14 cellular contexts compared by ENCODE assay signal in the genomic region with DNA sequence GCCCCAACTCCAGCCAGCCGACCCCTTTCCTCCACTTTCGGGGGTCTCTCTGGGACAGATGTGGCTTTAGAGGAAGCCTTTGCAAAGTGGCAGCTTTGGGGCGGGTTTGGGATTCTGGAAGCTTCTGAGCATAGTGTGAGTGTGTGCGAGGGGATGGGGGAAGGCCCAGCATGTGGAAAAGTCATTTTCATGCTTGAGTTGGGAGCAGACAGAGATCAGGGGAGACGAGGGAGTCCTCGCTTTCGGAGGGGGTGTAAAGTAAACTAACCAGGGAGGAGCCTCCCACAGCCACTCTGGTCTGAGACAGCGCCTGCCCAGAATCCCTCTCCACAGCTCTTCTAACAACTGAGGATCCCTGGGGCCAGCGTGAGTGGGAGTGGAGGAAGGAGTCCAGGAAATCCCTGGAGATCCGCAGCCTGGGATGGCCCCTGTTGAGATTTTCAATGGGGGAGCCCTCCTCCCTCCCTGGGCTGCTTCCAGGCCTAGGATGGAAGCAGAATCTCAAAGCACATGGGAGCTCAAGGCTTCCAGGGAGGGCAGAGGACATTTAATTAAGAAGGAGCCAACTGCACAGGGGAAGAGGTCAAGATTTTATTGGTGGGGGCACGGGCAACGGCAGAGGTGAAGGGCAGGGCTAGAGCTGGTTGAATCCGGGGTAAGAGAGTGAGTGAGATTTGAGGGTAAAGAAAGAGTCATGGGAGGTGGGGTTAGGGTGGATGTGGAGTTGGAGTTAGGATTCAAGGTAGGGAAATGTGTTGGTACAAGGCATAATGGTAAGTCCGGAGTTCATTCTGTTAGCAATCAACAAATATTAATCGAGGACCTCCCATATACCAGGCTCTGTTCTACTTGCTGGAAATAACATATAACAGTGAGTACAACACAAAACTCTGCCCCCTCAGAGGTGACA.
A peak's percentile ranks its signal among the peaks of the same experiment; 100 is the strongest.
DNase-seq lines count a peak whose midpoint lies in the region; ATAC-seq, FAIRE-seq and TF ChIP-seq lines count a peak whose summit lies in the region.
"Had no signal": no experiment of that assay in that cellular context is flagged by ENCODE, and none has a peak within 500 bp of the region (broad histone marks: within the 10 kb centered on the region; RNA-seq: fewer than 3 reads in every experiment).

No MANE protein-coding gene starts in this region.

- ATAC-seq in GM23338 (peak; percentile 15), lower lobe of right lung (peak; percentile 4 to 25), HG02885 (IDR thresholded peaks at IDR 0.05; ENCODE audit: poor library complexity, unreplicated experiment) (no peak)

- 38% methylated on average over 15 of the region's 15 CpGs; no CpG with 5 or more reads in 1 of the 2 experiments for WGBS in H1 (ENCODE audit: extremely low coverage in 1 of 2, insufficient coverage in 1 of 2, insufficient read length in 1 of 2, insufficient replicate concordance in 2 of 2, low coverage in 1 of 2, low lambda C conversion rate in 2 of 2, missing lambda C conversion rate in 1 of 2), 2 experiments

- CTCF ChIA-PET in H1 (lab: Charles Lee; ENCODE audit: partially characterized antibody): interaction anchor here (0.6 to 6.0 kb wide), 37 partner anchors 13 to 744 kb away, joined by 3 to 130 read pairs (median 7); no protein-coding TSS in a partner anchor
- CTCF ChIA-PET in activated CD4-positive, alpha-beta memory T cell treated with anti-CD3 and anti-CD28 coated beads, Interleukin-2, amount 10 ng/mL, durations not matched to agents 7 days and 5 days (lab: Charles Lee): interaction anchor here (0.9 to 3.4 kb wide), 4 partner anchors 10 to 20 kb away, joined by 3 to 16 read pairs (median 3); no protein-coding TSS in a partner anchor

- H3K79me1 ChIP-seq in H1 (ENCODE audit: low read depth, low read length): no peaks in the 10 kb centered on the region

- H2BK5ac ChIP-seq in H1 (ENCODE audit: low read depth, low read length): no peak overlapping the region; the same call in 1 of the 2 replicates

- H3K4me1 ChIP-seq in GM23338 (ENCODE audit: insufficient read depth) (peaks cover 37% of the 10 kb centered on the region), H1 (replicated peaks in 1 of 4; ENCODE audit: control insufficient read depth in 3 of 4, insufficient read depth in 4 of 4, low read length in 3 of 4) (peaks cover 10 to 24% (median 14%) of the 10 kb centered on the region in 4 experiments), lower lobe of right lung (peaks cover 13% of the 10 kb centered on the region), skeletal muscle tissue (ENCODE audit: control insufficient read depth in 3 of 3, insufficient read depth in 3 of 3, low read length in 3 of 3) (peaks cover 13 to 20% (median 14%) of the 10 kb centered on the region in 3 donors)

- no peaks in the 10 kb centered on the region for H3K79me2 ChIP-seq in GM23338 (replicated peaks; ENCODE audit: insufficient read depth)
- H3K79me2 ChIP-seq in H1 (ENCODE audit: control insufficient read depth in 1 of 2, insufficient read depth in 2 of 2, low read length in 2 of 2): no peaks in the 10 kb centered on the region

- H3K27ac Mint-ChIP-seq in GM23338: 0 out of 2 replicates have a peak overlapping the region, but pooled peaks have one; percentile 22
- no peak overlapping the region for H3K27ac Mint-ChIP-seq in activated CD4-positive, alpha-beta memory T cell treated with anti-CD3 and anti-CD28 coated beads, Interleukin-2, amount 10 ng/mL, durations not matched to agents 7 days and 5 days
- H3K27ac Mint-ChIP-seq in activated CD4-positive, alpha-beta T cell treated with anti-CD3 and anti-CD28 coated beads, Interleukin-2, amount 10 ng/mL, durations not matched to agents 24 days and 14 days: no peak overlapping the region
- H3K27ac Mint-ChIP-seq: dendritic cell treated with granulocyte-macrophage colony-stimulating factor and Interleukin-4, amounts not matched to agents 40 ng/mL and 50 ng/mL, for 4 days; memory B cell had no signal

- peak overlapping the region; percentile 50 for H4K91ac ChIP-seq in H1 (replicated peaks; ENCODE audit: insufficient read length, low read length)

- no peaks in the 10 kb centered on the region for H3K9me2 ChIP-seq in GM23338 (ENCODE audit: insufficient read depth)

- peaks cover 42% of the 10 kb centered on the region for H3K27me3 Mint-ChIP-seq in GM23338 (ENCODE audit: insufficient read depth, low read depth, poor library complexity)
- peaks cover 29% of the 10 kb centered on the region for H3K27me3 Mint-ChIP-seq in activated CD4-positive, alpha-beta memory T cell treated with anti-CD3 and anti-CD28 coated beads, Interleukin-2, amount 10 ng/mL, durations not matched to agents 7 days and 5 days
- H3K27me3 Mint-ChIP-seq in activated CD4-positive, alpha-beta T cell treated with anti-CD3 and anti-CD28 coated beads, Interleukin-2, amount 10 ng/mL, durations not matched to agents 24 days and 14 days: peaks cover 38% of the 10 kb centered on the region

- no peaks in the 10 kb centered on the region for H3K9me3 ChIP-seq in H1 (ENCODE audit: insufficient read depth in 2 of 2, low read depth in 1 of 2, low read length in 1 of 2)
- no peaks in the 10 kb centered on the region for H3K9me3 ChIP-seq in lower lobe of right lung
- H3K9me3 ChIP-seq in skeletal muscle tissue (ENCODE audit: control insufficient read depth in 3 of 3, low read length in 3 of 3): no peaks in the 10 kb centered on the region

- peaks cover 45% of the 10 kb centered on the region for H3K4me1 Mint-ChIP-seq in GM23338
- H3K4me1 Mint-ChIP-seq in activated CD4-positive, alpha-beta memory T cell treated with anti-CD3 and anti-CD28 coated beads, Interleukin-2, amount 10 ng/mL, durations not matched to agents 7 days and 5 days: peaks cover 38% of the 10 kb centered on the region
- H3K4me1 Mint-ChIP-seq in activated CD4-positive, alpha-beta T cell treated with anti-CD3 and anti-CD28 coated beads, Interleukin-2, amount 10 ng/mL, durations not matched to agents 24 days and 14 days: peaks cover 29% of the 10 kb centered on the region

- no peak for FAIRE-seq in H1 (lab: Jason Lieb, UNC)

- no peaks in the 10 kb centered on the region for H4K20me1 ChIP-seq in GM23338 (replicated peaks; ENCODE audit: insufficient read depth)
- no peaks in the 10 kb centered on the region for H4K20me1 ChIP-seq in H1 (replicated peaks in 1 of 2; ENCODE audit: control insufficient read depth in 1 of 2, insufficient read depth in 2 of 2, low read length in 2 of 2)

- H3K27ac ChIP-seq in GM23338 (ENCODE audit: low read depth) (no peak overlapping the region), H1 (ENCODE audit: low read depth, low read length) (no peak overlapping the region), lower lobe of right lung (no peak overlapping the region), skeletal muscle tissue (ENCODE audit: low read depth, low read length) (peak overlapping the region; percentile 66)

- no peak overlapping the region for H3K23ac ChIP-seq in H1 (ENCODE audit: insufficient read length)

- peak overlapping the region; percentile 56 for H3K4me3 Mint-ChIP-seq in GM23338
- H3K4me3 Mint-ChIP-seq in activated CD4-positive, alpha-beta memory T cell treated with anti-CD3 and anti-CD28 coated beads, Interleukin-2, amount 10 ng/mL, durations not matched to agents 7 days and 5 days: no peak overlapping the region
- H3K4me3 Mint-ChIP-seq in activated CD4-positive, alpha-beta T cell treated with anti-CD3 and anti-CD28 coated beads, Interleukin-2, amount 10 ng/mL, durations not matched to agents 24 days and 14 days: no peak overlapping the region
- H3K4me3 Mint-ChIP-seq: dendritic cell treated with granulocyte-macrophage colony-stimulating factor and Interleukin-4, amounts not matched to agents 40 ng/mL and 50 ng/mL, for 4 days; memory B cell had no signal

- H4K5ac ChIP-seq in H1 (ENCODE audit: insufficient read length, low read depth, low read length): peak overlapping the region; percentile 27

- H3K36me3 ChIP-seq in GM23338 (ENCODE audit: insufficient read depth) (no peaks in the 10 kb centered on the region), H1 (ENCODE audit: control insufficient read depth in 2 of 4, insufficient read depth in 4 of 4, low read length in 3 of 4) (no peaks in the 10 kb centered on the region), lower lobe of right lung (no peaks in the 10 kb centered on the region), skeletal muscle tissue (ENCODE audit: control insufficient read depth in 3 of 3, insufficient read depth in 3 of 3, low read length in 3 of 3) (no peaks in the 10 kb centered on the region)

- H3K4ac ChIP-seq in H1 (replicated peaks; ENCODE audit: insufficient read length, low read depth, low read length): peak overlapping the region; percentile 88

- no peak overlapping the region for H4K8ac ChIP-seq in H1 (ENCODE audit: extremely low read depth, insufficient read depth, low read length)

- DNase-seq in GM23338 (ENCODE audit: low spot score): no peak
- DNase-seq in H1 (ENCODE audit: low read depth in 1 of 2, low spot score in 2 of 2): peak in 1 of 2 experiments; percentile 75
- no peak for DNase-seq in lower lobe of right lung
- DNase-seq in activated CD4-positive, alpha-beta memory T cell treated with anti-CD3 and anti-CD28 coated beads, Interleukin-2, amount 10 ng/mL, durations not matched to agents 7 days and 5 days: no peak
- DNase-seq in activated CD4-positive, alpha-beta T cell treated with anti-CD3 and anti-CD28 coated beads, Interleukin-2, amount 10 ng/mL, durations not matched to agents 24 days and 14 days: no peak
- DNase-seq in activated CD4-positive, alpha-beta T cell treated with anti-CD3 and anti-CD28 coated beads, Interleukin-2, amount 50 U/mL, for 1 hour: no peak
- DNase-seq: activated gamma-delta T cell treated with Interleukin-2 at 50 U/mL for 16 hours, DND-41, foreskin melanocyte, NCI-H2171 treated with DMSO at 0.1 percent for 48 hours had no signal

- no peak for TF ChIP-seq RAD21 in H1 (IDR thresholded peaks at IDR 0.05 in 1 of 2, conservative IDR thresholded peaks at IDR 0.05 in 1 of 2; ENCODE audit: low read depth in 2 of 2, low read length in 2 of 2)

- POLR2A ChIA-PET in H1 (lab: Charles Lee; ENCODE audit: partially characterized antibody): interaction anchor here (0.7 to 3.4 kb wide), 10 partner anchors 11 to 100 kb away, joined by 3 to 18 read pairs (median 4); no protein-coding TSS in a partner anchor
- POLR2A ChIA-PET in activated CD4-positive, alpha-beta memory T cell treated with anti-CD3 and anti-CD28 coated beads, Interleukin-2, amount 10 ng/mL, durations not matched to agents 7 days and 5 days (lab: Charles Lee): interaction anchor here (1.2 kb wide), 1 partner anchor 21 kb away, joined by 3 read pairs; no protein-coding TSS in a partner anchor

- H2BK12ac ChIP-seq in H1 (ENCODE audit: low read depth, low read length): peak overlapping the region; percentile 96; the same call in 1 of the 2 replicates

- H3K9me3 Mint-ChIP-seq in GM23338: no peaks in the 10 kb centered on the region; the same call in 2 of the 3 replicates
- no peaks in the 10 kb centered on the region for H3K9me3 Mint-ChIP-seq in activated CD4-positive, alpha-beta memory T cell treated with anti-CD3 and anti-CD28 coated beads, Interleukin-2, amount 10 ng/mL, durations not matched to agents 7 days and 5 days
- no peaks in the 10 kb centered on the region for H3K9me3 Mint-ChIP-seq in activated CD4-positive, alpha-beta T cell treated with anti-CD3 and anti-CD28 coated beads, Interleukin-2, amount 10 ng/mL, durations not matched to agents 24 days and 14 days
- H3K9me3 Mint-ChIP-seq: dendritic cell treated with granulocyte-macrophage colony-stimulating factor and Interleukin-4, amounts not matched to agents 40 ng/mL and 50 ng/mL, for 4 days; memory B cell had no signal

- H3K14ac ChIP-seq in H1 (ENCODE audit: insufficient read length): no peak overlapping the region

- H2BK120ac ChIP-seq in H1 (replicated peaks; ENCODE audit: low read depth, low read length): peak overlapping the region; percentile 39

- H3K4me3 ChIP-seq in GM23338: peak overlapping the region; percentile 49
- peak overlapping the region in 2 of 4 experiments; percentile 29 to 46; a peak in 2 of 8 replicates for H3K4me3 ChIP-seq in H1 (ENCODE audit: extremely low read depth in 1 of 4, insufficient read depth in 2 of 4, low read depth in 3 of 4, low read length in 4 of 4)
- no peak overlapping the region for H3K4me3 ChIP-seq in lower lobe of right lung
- H3K4me3 ChIP-seq in skeletal muscle tissue (ENCODE audit: low read length in 3 of 3): no peak overlapping the region

- peak overlapping the region; percentile 93; the same call in 1 of the 2 replicates for H2BK15ac ChIP-seq in H1 (ENCODE audit: low read length)

- no peaks in the 10 kb centered on the region; the same call in 2 of the 3 replicates for H3K36me3 Mint-ChIP-seq in GM23338 (ENCODE audit: low read depth)
- no peaks in the 10 kb centered on the region for H3K36me3 Mint-ChIP-seq in activated CD4-positive, alpha-beta memory T cell treated with anti-CD3 and anti-CD28 coated beads, Interleukin-2, amount 10 ng/mL, durations not matched to agents 7 days and 5 days (ENCODE audit: low read depth)
- H3K36me3 Mint-ChIP-seq in activated CD4-positive, alpha-beta T cell treated with anti-CD3 and anti-CD28 coated beads, Interleukin-2, amount 10 ng/mL, durations not matched to agents 24 days and 14 days (ENCODE audit: low read depth): no peaks in the 10 kb centered on the region
- H3K36me3 Mint-ChIP-seq: memory B cell had no signal

- intact Hi-C loops in lower lobe of right lung (cut with DNase I): no loop called here
- intact Hi-C loops in activated CD4-positive, alpha-beta T cell treated with anti-CD3 and anti-CD28 coated beads, Interleukin-2, amount 10 ng/mL, durations not matched to agents 24 days and 14 days (cut with micrococcal nuclease): no loop called here

- H3K56ac ChIP-seq in H1 (replicated peaks; ENCODE audit: insufficient read length, low read depth, low read length): peak overlapping the region; percentile 32

- TF ChIP-seq CTCF in GM23338 (conservative IDR thresholded peaks at IDR 0.05; ENCODE audit: low read depth in 2 of 2): no peak
- no peak for TF ChIP-seq CTCF in H1 (IDR thresholded peaks at IDR 0.05; ENCODE audit: control extremely low read depth in 1 of 3, insufficient read depth in 1 of 3, low read depth in 1 of 3, low read length in 3 of 3)
- TF ChIP-seq CTCF in lower lobe of right lung (IDR thresholded peaks at IDR 0.05): no peak

- TF ChIP-seq POLR2A in H1 (IDR thresholded peaks at IDR 0.05; ENCODE audit: control extremely low read depth in 1 of 2, low read depth in 2 of 2, low read length in 2 of 2): no peak

- no peak overlapping the region for H3K9ac ChIP-seq in H1 (replicated peaks in 1 of 4; ENCODE audit: extremely low read depth in 1 of 4, low read depth in 3 of 4, low read length in 3 of 4)
- H3K9ac ChIP-seq in skeletal muscle tissue (ENCODE audit: low read depth in 1 of 3, low read length in 3 of 3): no peak overlapping the region

- H3K23me2 ChIP-seq in H1 (ENCODE audit: low read depth, low read length): peaks cover 5% of the 10 kb centered on the region

- peaks cover 3% of the 10 kb centered on the region; the same call in 1 of the 2 replicates for H3F3A ChIP-seq in GM23338 (replicated peaks; ENCODE audit: low read depth)

- H2AK5ac ChIP-seq in H1 (ENCODE audit: low read depth, low read length): 0 out of 2 replicates have a peak overlapping the region, but pooled peaks have one; percentile 72

- H3K18ac ChIP-seq in H1 (ENCODE audit: extremely low read depth, low read length): peak overlapping the region; percentile 87

- H3K4me2 ChIP-seq in GM23338 (peak overlapping the region; percentile 79), H1 (ENCODE audit: insufficient read depth in 1 of 2, low read depth in 2 of 2, low read length in 2 of 2) (peak overlapping the region; percentile 59 to 69)

- no peak for TF ChIP-seq EP300 in H1 (IDR thresholded peaks at IDR 0.05; ENCODE audit: borderline replicate concordance in 1 of 2, low read depth in 2 of 2, low read length in 2 of 2)

- H2BK20ac ChIP-seq in H1 (ENCODE audit: low read length): peak overlapping the region; percentile 98

- peaks cover 49% of the 10 kb centered on the region for H3K27me3 ChIP-seq in GM23338 (ENCODE audit: insufficient read depth)
- peaks cover 1 to 17% (median 12%) of the 10 kb centered on the region in 4 experiments for H3K27me3 ChIP-seq in H1 (replicated peaks in 1 of 4; ENCODE audit: control insufficient read depth in 3 of 4, extremely low read depth in 1 of 4, insufficient read depth in 3 of 4, low read length in 3 of 4)
- peaks cover 18% of the 10 kb centered on the region for H3K27me3 ChIP-seq in lower lobe of right lung (ENCODE audit: low read depth)
- peaks cover 0 to 5% (median 0%) of the 10 kb centered on the region in 3 donors for H3K27me3 ChIP-seq in skeletal muscle tissue (ENCODE audit: control insufficient read depth in 3 of 3, insufficient read depth in 3 of 3, low read length in 3 of 3)

- H2AFZ ChIP-seq in GM23338: peak overlapping the region; percentile 97
- 0 out of 2 replicates have a peak overlapping the region, but pooled peaks have one; percentile 64 for H2AFZ ChIP-seq in H1 (ENCODE audit: low read length)
